In genomic region chr2:45623120-45623519, GRCh38 we compare ENCODE assay signal across 30 cellular contexts.
"Had no signal": no experiment of that assay in that cellular context is flagged by ENCODE, and none has a peak within 500 bp of the region (broad histone marks: within the 10 kb centered on the region; RNA-seq: fewer than 3 reads in every experiment).

No MANE protein-coding gene starts in this region.

- ATAC-seq: naive thymus-derived CD8-positive, alpha-beta T cell; natural killer cell treated with Interleukin-12 subunit alpha and Interleukin-12 subunit beta and Interleukin-15 and Interleukin-18, amount 100 ng/mL, for 72 hours; pancreas; right cardiac atrium; sciatic nerve; stimulated activated memory B cell treated with anti-CD40 and anti-IgM and Interleukin-4, amounts not matched to agents 10 μg/mL and 1 μg/mL and 100 μg/mL, for 72 hours; stimulated activated naive CD8-positive, alpha-beta T cell treated with anti-CD3 and anti-CD28 coated beads, Interleukin-15, amount 100 ng/mL, for 72 hours; stimulated activated naive CD8-positive, alpha-beta T cell treated with anti-CD3 and anti-CD28 coated beads, Interleukin-15, Interleukin-2, amounts not matched to agents 100 U/mL and 50 U/mL, for 24 hours had no signal

- H3K36me3 ChIP-seq: neutrophil, pancreas, prostate gland, spleen, suprapubic skin, tibial artery, transverse colon, vagina had no signal

- H3K9me3 ChIP-seq: neutrophil, pancreas, prostate gland, spleen, suprapubic skin, testis, tibial artery, transverse colon, vagina had no signal

- FAIRE-seq: pancreas, urothelium cell line had no signal

- H3K4me3 Mint-ChIP-seq: naive thymus-derived CD8-positive, alpha-beta T cell; natural killer cell treated with Interleukin-12 subunit alpha and Interleukin-12 subunit beta and Interleukin-15 and Interleukin-18, amount 100 ng/mL, for 72 hours; nephron progenitor cell; neural crest cell; stimulated activated memory B cell treated with anti-CD40 and anti-IgM and Interleukin-4, amounts not matched to agents 10 μg/mL and 1 μg/mL and 100 μg/mL, for 72 hours; stimulated activated naive CD8-positive, alpha-beta T cell treated with anti-CD3 and anti-CD28 coated beads, Interleukin-15, amount 100 ng/mL, for 72 hours; type B pancreatic cell had no signal

- H3K4me1 Mint-ChIP-seq: naive thymus-derived CD8-positive, alpha-beta T cell; nephron progenitor cell; stimulated activated memory B cell treated with anti-CD40 and anti-IgM and Interleukin-4, amounts not matched to agents 10 μg/mL and 1 μg/mL and 100 μg/mL, for 72 hours had no signal

- H3K4me3 ChIP-seq: pancreas, prostate gland, skin epidermis, smooth muscle cell, spleen, suprapubic skin, testis, tibial artery, transverse colon, vagina had no signal

- H3K4me1 ChIP-seq: prostate gland, spleen, suprapubic skin, testis, tibial artery, transverse colon, vagina had no signal

- H3K27ac Mint-ChIP-seq: naive thymus-derived CD8-positive, alpha-beta T cell; natural killer cell treated with Interleukin-12 subunit alpha and Interleukin-12 subunit beta and Interleukin-15 and Interleukin-18, amount 100 ng/mL, for 72 hours; nephron progenitor cell; stimulated activated memory B cell treated with anti-CD40 and anti-IgM and Interleukin-4, amounts not matched to agents 10 μg/mL and 1 μg/mL and 100 μg/mL, for 72 hours; stimulated activated naive CD8-positive, alpha-beta T cell treated with anti-CD3 and anti-CD28 coated beads, Interleukin-15, amount 100 ng/mL, for 72 hours; type B pancreatic cell had no signal

- DNase-seq: naive thymus-derived CD8-positive, alpha-beta T cell; nephron progenitor cell; nucleus accumbens; pancreas; right cardiac atrium; spleen; stimulated activated CD4-positive, alpha-beta T cell treated with anti-CD3 and anti-CD28 coated beads, Interleukin-12 subunit alpha, Interleukin-12 subunit beta, amount 100 ng/mL, for 4 hours; stimulated activated CD4-positive, alpha-beta T cell treated with anti-CD3 and anti-CD28 coated beads, Interleukin-1b, Interleukin-23, amount 100 ng/mL, for 48 hours; stimulated activated CD4-positive, alpha-beta T cell treated with anti-CD3 and anti-CD28 coated beads, Interleukin-4, amount 100 ng/mL, for 1 hour; stimulated activated CD4-positive, alpha-beta T cell treated with anti-CD3 and anti-CD28 coated beads, Interleukin-4, amount 100 ng/mL, for 4 hours; stimulated activated CD8-positive, alpha-beta memory T cell treated with anti-CD3 and anti-CD28 coated beads, Interleukin-4, amount 100 ng/mL, for 48 hours; stimulated activated naive CD4-positive, alpha-beta T cell; stimulated activated naive CD8-positive, alpha-beta T cell treated with anti-CD3 and anti-CD28 coated beads, Interleukin-15, amount 100 ng/mL, for 72 hours; stimulated activated naive CD8-positive, alpha-beta T cell treated with anti-CD3 and anti-CD28 coated beads, Interleukin-15, Interleukin-2, amounts not matched to agents 100 U/mL and 50 U/mL, for 24 hours; substantia nigra; testis; tibial artery; transverse colon had no signal

- H3K36me3 Mint-ChIP-seq: naive thymus-derived CD8-positive, alpha-beta T cell; natural killer cell treated with Interleukin-12 subunit alpha and Interleukin-12 subunit beta and Interleukin-15 and Interleukin-18, amount 100 ng/mL, for 72 hours; stimulated activated memory B cell treated with anti-CD40 and anti-IgM and Interleukin-4, amounts not matched to agents 10 μg/mL and 1 μg/mL and 100 μg/mL, for 72 hours; type B pancreatic cell had no signal

- H3K4me2 ChIP-seq: smooth muscle cell had no signal

- H3K27ac ChIP-seq: neutrophil, pancreas, prostate gland, skin epidermis, spleen, suprapubic skin, testis, tibial artery, transverse colon, vagina had no signal

- H3K27me3 ChIP-seq: neutrophil, pancreas, spleen, suprapubic skin, testis, tibial artery, transverse colon, vagina had no signal

- H3K9me3 Mint-ChIP-seq: naive thymus-derived CD8-positive, alpha-beta T cell; natural killer cell treated with Interleukin-12 subunit alpha and Interleukin-12 subunit beta and Interleukin-15 and Interleukin-18, amount 100 ng/mL, for 72 hours; nephron progenitor cell; stimulated activated memory B cell treated with anti-CD40 and anti-IgM and Interleukin-4, amounts not matched to agents 10 μg/mL and 1 μg/mL and 100 μg/mL, for 72 hours; stimulated activated naive CD8-positive, alpha-beta T cell treated with anti-CD3 and anti-CD28 coated beads, Interleukin-15, amount 100 ng/mL, for 72 hours; type B pancreatic cell had no signal
